ENCODE assay signal across 8 cellular contexts in genomic region chr12:42325326-42325775, GRCh38. TPM values are rescaled to one million over a fixed set of nuclear protein-coding genes. Genes with fewer than 3 reads are reported as not detected.
A peak's percentile ranks its signal among the peaks of the same experiment; 100 is the strongest.
DNase-seq lines count a peak whose midpoint lies in the region; ATAC-seq, FAIRE-seq and TF ChIP-seq lines count a peak whose summit lies in the region.

No MANE protein-coding gene starts in this region.

- H3K9me3 ChIP-seq in T-helper 17 cell (ENCODE audit: control insufficient read depth, low read length, poor library complexity, severe bottlenecking): no peaks in the 10 kb centered on the region

- DNase-seq in GM12864 (ENCODE audit: low read depth): no peak
- no peak for DNase-seq in T-helper 17 cell
- DNase-seq in fibroblast of the aortic adventitia (ENCODE audit: low read depth): peak; percentile 37
- DNase-seq in retinal pigment epithelial cell (ENCODE audit: low read depth): no peak
- DNase-seq in T-helper 9 cell: no peak
- no peak for DNase-seq in NCI-H524 treated with DMSO at 0.1 percent for 48 hours (lab: John Stamatoyannopoulos, UW)
- no peak for DNase-seq in H54 (ENCODE audit: insufficient read length, low spot score)

- H3K4me3 Mint-ChIP-seq in T-helper 17 cell: peak overlapping the region; percentile 98

- H3K36me3 Mint-ChIP-seq in T-helper 17 cell (ENCODE audit: low read depth): peaks cover 9% of the 10 kb centered on the region

- no peaks in the 10 kb centered on the region for H3K27me3 Mint-ChIP-seq in T-helper 17 cell

- H3K4me3 ChIP-seq in GM12864 (ENCODE audit: low read depth, low read length) (peak overlapping the region; percentile 92), fibroblast of the aortic adventitia (ENCODE audit: low read depth, low read length) (peak overlapping the region; percentile 80), retinal pigment epithelial cell (ENCODE audit: low read length) (peak overlapping the region; percentile 85)

- no peak for FAIRE-seq in H54 (lab: Jason Lieb, UNC)

- no peak for TF ChIP-seq CTCF in GM12864 (IDR thresholded peaks at IDR 0.05; ENCODE audit: low read depth, low read length, missing control alignments)
- TF ChIP-seq CTCF in fibroblast of the aortic adventitia (IDR thresholded peaks at IDR 0.05; ENCODE audit: insufficient read depth, low read length): no peak
- TF ChIP-seq CTCF in retinal pigment epithelial cell (conservative IDR thresholded peaks at IDR 0.05; ENCODE audit: low read depth, low read length): no peak

- TF ChIP-seq POLR2A in H54 (IDR thresholded peaks at IDR 0.05; ENCODE audit: low read depth, low read length): no peak

- ATAC-seq in T-helper 17 cell (no peak), GM21737 (IDR thresholded peaks at IDR 0.05; ENCODE audit: unreplicated experiment) (no peak)

- peaks cover 33% of the 10 kb centered on the region for H3K4me1 Mint-ChIP-seq in T-helper 17 cell

- peak overlapping the region; percentile 99 for H3K27ac Mint-ChIP-seq in T-helper 17 cell

RNA-seq across cellular contexts. Expression of gene ZCRB1, which starts 0.5 kb away (rescaled TPM):
- total RNA-seq in T-helper 17 cell (10 to 100 TPM; 26.1 to 32.0 TPM), fibroblast of the aortic adventitia (ENCODE audit: low replicate concordance) (40.1 and 130 TPM in 2 replicates)

RNA-seq across cellular contexts. Expression of gene PPHLN1, which starts 0.6 kb away (rescaled TPM):
- total RNA-seq in T-helper 17 cell: 10 to 100 TPM; 90.9 to 91.8 TPM
- total RNA-seq in fibroblast of the aortic adventitia (ENCODE audit: low replicate concordance): 74.7 and 82.7 TPM in 2 replicates
